ENCODE assay signal across 1 cellular context in the genomic region with DNA sequence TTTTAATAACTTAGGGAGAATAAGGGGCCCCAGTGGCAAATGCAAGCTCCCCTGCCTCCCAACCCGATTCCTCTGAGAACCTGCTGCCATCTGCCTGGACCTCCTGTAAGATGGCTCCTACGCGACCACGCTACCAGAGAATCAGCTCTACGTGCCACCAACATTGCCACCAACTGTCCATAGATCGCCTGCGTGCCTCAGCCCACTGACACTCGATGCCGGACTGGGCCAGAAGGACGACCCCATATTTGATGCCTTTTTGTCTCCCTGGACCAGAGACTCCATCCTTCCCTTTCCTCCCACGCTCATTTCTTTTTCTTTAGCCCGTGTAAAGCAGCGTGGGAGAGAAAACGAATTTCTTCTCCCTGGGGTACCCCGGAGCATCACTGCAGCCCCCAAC.
A peak's percentile ranks its signal among the peaks of the same experiment; 100 is the strongest.
TF ChIP-seq lines count a peak whose summit lies in the region.

No MANE protein-coding gene starts in this region.

TF ChIP-seq in HepG2, 621 proteins besides CTCF, POLR2A, EP300 and RAD21 (continued from another document):
- TF ChIP-seq, protein P1, sequence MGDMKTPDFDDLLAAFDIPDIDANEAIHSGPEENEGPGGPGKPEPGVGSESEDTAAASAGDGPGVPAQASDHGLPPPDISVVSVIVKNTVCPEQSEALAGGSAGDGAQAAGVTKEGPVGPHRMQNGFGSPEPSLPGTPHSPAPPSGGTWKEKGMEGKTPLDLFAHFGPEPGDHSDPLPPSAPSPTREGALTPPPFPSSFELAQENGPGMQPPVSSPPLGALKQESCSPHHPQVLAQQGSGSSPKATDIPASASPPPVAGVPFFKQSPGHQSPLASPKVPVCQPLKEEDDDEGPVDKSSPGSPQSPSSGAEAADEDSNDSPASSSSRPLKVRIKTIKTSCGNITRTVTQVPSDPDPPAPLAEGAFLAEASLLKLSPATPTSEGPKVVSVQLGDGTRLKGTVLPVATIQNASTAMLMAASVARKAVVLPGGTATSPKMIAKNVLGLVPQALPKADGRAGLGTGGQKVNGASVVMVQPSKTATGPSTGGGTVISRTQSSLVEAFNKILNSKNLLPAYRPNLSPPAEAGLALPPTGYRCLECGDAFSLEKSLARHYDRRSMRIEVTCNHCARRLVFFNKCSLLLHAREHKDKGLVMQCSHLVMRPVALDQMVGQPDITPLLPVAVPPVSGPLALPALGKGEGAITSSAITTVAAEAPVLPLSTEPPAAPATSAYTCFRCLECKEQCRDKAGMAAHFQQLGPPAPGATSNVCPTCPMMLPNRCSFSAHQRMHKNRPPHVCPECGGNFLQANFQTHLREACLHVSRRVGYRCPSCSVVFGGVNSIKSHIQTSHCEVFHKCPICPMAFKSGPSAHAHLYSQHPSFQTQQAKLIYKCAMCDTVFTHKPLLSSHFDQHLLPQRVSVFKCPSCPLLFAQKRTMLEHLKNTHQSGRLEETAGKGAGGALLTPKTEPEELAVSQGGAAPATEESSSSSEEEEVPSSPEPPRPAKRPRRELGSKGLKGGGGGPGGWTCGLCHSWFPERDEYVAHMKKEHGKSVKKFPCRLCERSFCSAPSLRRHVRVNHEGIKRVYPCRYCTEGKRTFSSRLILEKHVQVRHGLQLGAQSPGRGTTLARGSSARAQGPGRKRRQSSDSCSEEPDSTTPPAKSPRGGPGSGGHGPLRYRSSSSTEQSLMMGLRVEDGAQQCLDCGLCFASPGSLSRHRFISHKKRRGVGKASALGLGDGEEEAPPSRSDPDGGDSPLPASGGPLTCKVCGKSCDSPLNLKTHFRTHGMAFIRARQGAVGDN (CRISPR knock-in tag; IDR thresholded peaks at IDR 0.05), result peak; percentile 5; the same call in 1 of the 2 replicates
- no peak for TF ChIP-seq TCF7 (IDR thresholded peaks at IDR 0.05; ENCODE audit: low read depth)
- TF ChIP-seq, protein P2, sequence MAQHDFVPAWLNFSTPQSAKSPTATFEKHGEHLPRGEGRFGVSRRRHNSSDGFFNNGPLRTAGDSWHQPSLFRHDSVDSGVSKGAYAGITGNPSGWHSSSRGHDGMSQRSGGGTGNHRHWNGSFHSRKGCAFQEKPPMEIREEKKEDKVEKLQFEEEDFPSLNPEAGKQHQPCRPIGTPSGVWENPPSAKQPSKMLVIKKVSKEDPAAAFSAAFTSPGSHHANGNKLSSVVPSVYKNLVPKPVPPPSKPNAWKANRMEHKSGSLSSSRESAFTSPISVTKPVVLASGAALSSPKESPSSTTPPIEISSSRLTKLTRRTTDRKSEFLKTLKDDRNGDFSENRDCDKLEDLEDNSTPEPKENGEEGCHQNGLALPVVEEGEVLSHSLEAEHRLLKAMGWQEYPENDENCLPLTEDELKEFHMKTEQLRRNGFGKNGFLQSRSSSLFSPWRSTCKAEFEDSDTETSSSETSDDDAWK (CRISPR knock-in tag; IDR thresholded peaks at IDR 0.05), result no peak
- TF ChIP-seq KLF15 (CRISPR knock-in tag; IDR thresholded peaks at IDR 0.05; ENCODE audit: borderline replicate concordance), result no peak
- peak; percentile 26; the same call in 1 of the 2 replicates for TF ChIP-seq IRF2 (CRISPR knock-in tag; IDR thresholded peaks at IDR 0.05)
- peak; percentile 30; the same call in 1 of the 2 replicates for TF ChIP-seq ZBTB38 (CRISPR knock-in tag; IDR thresholded peaks at IDR 0.05)
- TF ChIP-seq, protein P3, sequence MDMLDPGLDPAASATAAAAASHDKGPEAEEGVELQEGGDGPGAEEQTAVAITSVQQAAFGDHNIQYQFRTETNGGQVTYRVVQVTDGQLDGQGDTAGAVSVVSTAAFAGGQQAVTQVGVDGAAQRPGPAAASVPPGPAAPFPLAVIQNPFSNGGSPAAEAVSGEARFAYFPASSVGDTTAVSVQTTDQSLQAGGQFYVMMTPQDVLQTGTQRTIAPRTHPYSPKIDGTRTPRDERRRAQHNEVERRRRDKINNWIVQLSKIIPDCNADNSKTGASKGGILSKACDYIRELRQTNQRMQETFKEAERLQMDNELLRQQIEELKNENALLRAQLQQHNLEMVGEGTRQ (IDR thresholded peaks at IDR 0.05; ENCODE audit: low read depth, low read length), result no peak
- TF ChIP-seq, protein P3 (CRISPR knock-in tag; IDR thresholded peaks at IDR 0.05; ENCODE audit: borderline replicate concordance), result no peak
TF ChIP-seq in HepG2: peak in this region for 18.
